1 cellular context compared by ENCODE assay signal in genomic region chr22:32805586-32805881, GRCh38.
TF ChIP-seq lines count a peak whose summit lies in the region.

No MANE protein-coding gene starts in this region.

TF ChIP-seq in IMR-90, 13 proteins besides CTCF, POLR2A, EP300 and RAD21 (continued from another document):
- TF ChIP-seq ELK1 (IDR thresholded peaks at IDR 0.05; ENCODE audit: borderline replicate concordance, low read depth, low read length) (no peak), SMC3 (IDR thresholded peaks at IDR 0.05; ENCODE audit: low read depth, low read length) (no peak), MAZ (IDR thresholded peaks at IDR 0.05; ENCODE audit: borderline replicate concordance, low read depth, low read length) (no peak), CEBPB (IDR thresholded peaks at IDR 0.05; ENCODE audit: low read depth, low read length) (no peak), NFE2L2 (IDR thresholded peaks at IDR 0.05; ENCODE audit: low read depth, low read length) (no peak)
